Comparison of ENCODE assay signal across 8 cellular contexts in genomic region chr2:213104089-213104902, GRCh38. TPM values are rescaled to one million over a fixed set of nuclear protein-coding genes. Genes with fewer than 3 reads are reported as not detected.
A peak's percentile ranks its signal among the peaks of the same experiment; 100 is the strongest.
DNase-seq lines count a peak whose midpoint lies in the region; TF ChIP-seq lines count a peak whose summit lies in the region.

No MANE protein-coding gene starts in this region.

- H3K27ac Mint-ChIP-seq in MCF 10A (ENCODE audit: low read depth, unreplicated experiment) = no peak overlapping the region
- H3K27ac Mint-ChIP-seq in activated T-helper 2 cell treated with anti-CD3 and anti-CD28 coated beads, Interferon-gamma antibody, Interleukin-2, Interleukin-4, amounts not matched to agents 10 μg/mL and 5 μg/mL and 100 μg/mL, durations not matched to agents 14 hours and 24 hours and 36 hours = peak overlapping the region; percentile 16

- H3K36me3 Mint-ChIP-seq in MCF 10A (ENCODE audit: insufficient read depth, unreplicated experiment) = no peaks in the 10 kb centered on the region
- H3K36me3 Mint-ChIP-seq in activated T-helper 2 cell treated with anti-CD3 and anti-CD28 coated beads, Interferon-gamma antibody, Interleukin-2, Interleukin-4, amounts not matched to agents 10 μg/mL and 5 μg/mL and 100 μg/mL, durations not matched to agents 14 hours and 24 hours and 36 hours (ENCODE audit: low read depth) = peaks cover 4% of the 10 kb centered on the region

- peaks cover 10% of the 10 kb centered on the region for H3K4me1 Mint-ChIP-seq in MCF 10A (ENCODE audit: insufficient read depth, unreplicated experiment)
- H3K4me1 Mint-ChIP-seq in activated T-helper 2 cell treated with anti-CD3 and anti-CD28 coated beads, Interferon-gamma antibody, Interleukin-2, Interleukin-4, amounts not matched to agents 10 μg/mL and 5 μg/mL and 100 μg/mL, durations not matched to agents 14 hours and 24 hours and 36 hours (ENCODE audit: low read depth) = peaks cover 31% of the 10 kb centered on the region

- peak overlapping the region; percentile 64 for H3K4me2 ChIP-seq in hepatocyte

- no peak for TF ChIP-seq CTCF in MCF 10A (IDR thresholded peaks at IDR 0.05; ENCODE audit: unreplicated experiment)
- no peak for TF ChIP-seq CTCF in breast epithelium (IDR thresholded peaks at IDR 0.05)
- TF ChIP-seq CTCF in hepatocyte (IDR thresholded peaks at IDR 0.05; ENCODE audit: poor library complexity) = no peak
- no peak for TF ChIP-seq CTCF in thyroid gland (IDR thresholded peaks at IDR 0.05)

- POLR2A ChIA-PET in MCF 10A (lab: Yijun Ruan, JAX) = interaction anchor here (1.2 kb wide), 1 partner anchor 40 kb away, joined by 4 read pairs; no protein-coding TSS in a partner anchor

- BruUV-seq in MCF 10A (replicated peaks; lab: Mats Ljungman, UMichigan) = no TSS peak

- TF ChIP-seq POLR2A in breast epithelium (IDR thresholded peaks at IDR 0.05) = no peak
- TF ChIP-seq POLR2A in thyroid gland (IDR thresholded peaks at IDR 0.05) = no peak

- peaks cover 2% of the 10 kb centered on the region for H3K79me2 ChIP-seq in hepatocyte

- CTCF ChIA-PET in MCF 10A (lab: Yijun Ruan, JAX) = interaction anchor here (0.9 kb wide), 1 partner anchor 109 kb away, joined by 3 read pairs; no protein-coding TSS in a partner anchor

- H3K4me1 ChIP-seq in breast epithelium (no peaks in the 10 kb centered on the region), hepatocyte (ENCODE audit: insufficient read depth) (peaks cover 5% of the 10 kb centered on the region), thyroid gland (peaks cover 0 to 13% of the 10 kb centered on the region in 2 donors)
- H3K4me1 ChIP-seq in effector memory CD4-positive, alpha-beta T cell (ENCODE audit: control insufficient read depth, insufficient read depth, low read length, poor library complexity, severe bottlenecking) = no peaks in the 10 kb centered on the region

- intact Hi-C loops in MCF 10A (cut with micrococcal nuclease) (no loop called here), breast epithelium (cut with DNase I; ENCODE audit: low total_unique reads) (no loop called here), thyroid gland (cut with DNase I) (no loop called here)
- intact Hi-C loops in activated T-helper 2 cell treated with anti-CD3 and anti-CD28 coated beads, Interferon-gamma antibody, Interleukin-2, Interleukin-4, amounts not matched to agents 10 μg/mL and 5 μg/mL and 100 μg/mL, durations not matched to agents 14 hours and 24 hours and 36 hours (cut with micrococcal nuclease) = loop anchor here (1.0 to 5.0 kb wide), 2 partner anchors 15 to 48 kb away; partner anchors contain the start of gene IKZF2

- no peak overlapping the region for H3K4me3 Mint-ChIP-seq in MCF 10A (ENCODE audit: unreplicated experiment)
- peak overlapping the region; percentile 47 for H3K4me3 Mint-ChIP-seq in activated T-helper 2 cell treated with anti-CD3 and anti-CD28 coated beads, Interferon-gamma antibody, Interleukin-2, Interleukin-4, amounts not matched to agents 10 μg/mL and 5 μg/mL and 100 μg/mL, durations not matched to agents 14 hours and 24 hours and 36 hours (ENCODE audit: low read depth)

- H3K9me3 Mint-ChIP-seq in MCF 10A (ENCODE audit: unreplicated experiment) = no peaks in the 10 kb centered on the region
- H3K9me3 Mint-ChIP-seq in activated T-helper 2 cell treated with anti-CD3 and anti-CD28 coated beads, Interferon-gamma antibody, Interleukin-2, Interleukin-4, amounts not matched to agents 10 μg/mL and 5 μg/mL and 100 μg/mL, durations not matched to agents 14 hours and 24 hours and 36 hours = no peaks in the 10 kb centered on the region

- H3K9me2 ChIP-seq in hepatocyte (replicated peaks; ENCODE audit: insufficient read depth) = no peaks in the 10 kb centered on the region

- no peaks in the 10 kb centered on the region for H3K27me3 Mint-ChIP-seq in MCF 10A (ENCODE audit: insufficient read depth, unreplicated experiment)
- H3K27me3 Mint-ChIP-seq in activated T-helper 2 cell treated with anti-CD3 and anti-CD28 coated beads, Interferon-gamma antibody, Interleukin-2, Interleukin-4, amounts not matched to agents 10 μg/mL and 5 μg/mL and 100 μg/mL, durations not matched to agents 14 hours and 24 hours and 36 hours (ENCODE audit: low read depth) = peaks cover 7% of the 10 kb centered on the region

- DNase-seq in MCF 10A (ENCODE audit: unreplicated experiment) (peak; percentile 36), breast epithelium (ENCODE audit: low spot score in 2 of 2) (no peak), hepatocyte (ENCODE audit: low spot score) (peak; percentile 37), thyroid gland (peak; percentile 26 to 37), middle frontal gyrus (ENCODE audit: extremely low spot score, low spot score) (no peak), NCI-H748 (lab: John Stamatoyannopoulos, UW; ENCODE audit: unreplicated experiment) (no peak)
- DNase-seq in activated T-helper 2 cell treated with anti-CD3 and anti-CD28 coated beads, Interferon-gamma antibody, Interleukin-2, Interleukin-4, amounts not matched to agents 10 μg/mL and 5 μg/mL and 100 μg/mL, durations not matched to agents 14 hours and 24 hours and 36 hours (ENCODE audit: low spot score) = no peak
- no peak for DNase-seq in effector memory CD4-positive, alpha-beta T cell

- H3K9me3 ChIP-seq in breast epithelium (no peaks in the 10 kb centered on the region), hepatocyte (ENCODE audit: low read depth) (no peaks in the 10 kb centered on the region), thyroid gland (no peaks in the 10 kb centered on the region)
- no peaks in the 10 kb centered on the region for H3K9me3 ChIP-seq in effector memory CD4-positive, alpha-beta T cell (ENCODE audit: control insufficient read depth, low read length)

- H3K27me3 ChIP-seq in breast epithelium (no peaks in the 10 kb centered on the region), hepatocyte (no peaks in the 10 kb centered on the region), thyroid gland (no peaks in the 10 kb centered on the region)
- no peaks in the 10 kb centered on the region for H3K27me3 ChIP-seq in effector memory CD4-positive, alpha-beta T cell (replicated peaks; ENCODE audit: control insufficient read depth, insufficient read depth, low read length, poor library complexity, severe bottlenecking)

- H4K20me1 ChIP-seq in hepatocyte (ENCODE audit: insufficient read depth, poor library complexity, severe bottlenecking) = no peaks in the 10 kb centered on the region

- H2AFZ ChIP-seq in hepatocyte = no peak overlapping the region

- 37% methylated on average over 7 of the region's 7 CpGs for WGBS in hepatocyte (ENCODE audit: low lambda C conversion rate, missing lambda C conversion rate)
- WGBS in thyroid gland, 2 donors = 53 to 57% methylated on average over 7 of the region's 7 CpGs

- H3K4me3 ChIP-seq in breast epithelium (no peak overlapping the region), hepatocyte (no peak overlapping the region), thyroid gland (replicated peaks in 1 of 3) (no peak overlapping the region)
- H3K4me3 ChIP-seq in effector memory CD4-positive, alpha-beta T cell (ENCODE audit: insufficient read depth, low read depth, low read length, poor library complexity, severe bottlenecking) = no peak overlapping the region

- H3K27ac ChIP-seq in breast epithelium (no peak overlapping the region), hepatocyte (peak overlapping the region; percentile 32), thyroid gland (no peak overlapping the region)
- no peak overlapping the region for H3K27ac ChIP-seq in effector memory CD4-positive, alpha-beta T cell (ENCODE audit: insufficient read depth, low read length, poor library complexity, severe bottlenecking)

- H3K36me3 ChIP-seq in breast epithelium = no peaks in the 10 kb centered on the region
- H3K36me3 ChIP-seq in hepatocyte (replicated peaks; ENCODE audit: insufficient read depth, low read depth) = no peaks in the 10 kb centered on the region
- H3K36me3 ChIP-seq in thyroid gland = no peaks in the 10 kb centered on the region
- H3K36me3 ChIP-seq in effector memory CD4-positive, alpha-beta T cell (ENCODE audit: control insufficient read depth, insufficient read depth, low read length) = no peaks in the 10 kb centered on the region

RNA-seq across cellular contexts. Expression of gene IKZF2, which starts 47.1 kb away (rescaled TPM):
- total RNA-seq in MCF 10A (2022) (6.0 and 8.8 TPM in 2 replicates), breast epithelium (10 to 100 TPM in 2 of 3 donors, 1 to 10 TPM in 1; 8.0 to 34.4 (median 22.0) TPM), hepatocyte (13.1 and 13.9 TPM in 2 replicates), thyroid gland (10 to 100 TPM; 25.3 to 84.8 (median 47.2) TPM)
- total RNA-seq in activated T-helper 2 cell treated with anti-CD3 and anti-CD28 coated beads, Interferon-gamma antibody, Interleukin-2, Interleukin-4, amounts not matched to agents 10 μg/mL and 5 μg/mL and 100 μg/mL, durations not matched to agents 14 hours and 24 hours and 36 hours = 13.4 and 17.2 TPM in 2 replicates
- polyA plus RNA-seq in hepatocyte = 1.4 TPM in 2 replicates

Comparison
In these comparisons a context has a peak if more than half of its experiments do, and no peak if none do; other contexts are left out.
1. DNase-seq: peak in MCF 10A (single experiment), hepatocyte (single experiment) and thyroid gland (2 of 2); none in breast epithelium (0 of 2), activated T-helper 2 cell treated with anti-CD3 and anti-CD28 coated beads, Interferon-gamma antibody, Interleukin-2, Interleukin-4, amounts not matched to agents 10 μg/mL and 5 μg/mL and 100 μg/mL, durations not matched to agents 14 hours and 24 hours and 36 hours (single experiment), middle frontal gyrus (single experiment), effector memory CD4-positive, alpha-beta T cell (0 of 3) and NCI-H748 (single experiment).